In the genomic region with DNA sequence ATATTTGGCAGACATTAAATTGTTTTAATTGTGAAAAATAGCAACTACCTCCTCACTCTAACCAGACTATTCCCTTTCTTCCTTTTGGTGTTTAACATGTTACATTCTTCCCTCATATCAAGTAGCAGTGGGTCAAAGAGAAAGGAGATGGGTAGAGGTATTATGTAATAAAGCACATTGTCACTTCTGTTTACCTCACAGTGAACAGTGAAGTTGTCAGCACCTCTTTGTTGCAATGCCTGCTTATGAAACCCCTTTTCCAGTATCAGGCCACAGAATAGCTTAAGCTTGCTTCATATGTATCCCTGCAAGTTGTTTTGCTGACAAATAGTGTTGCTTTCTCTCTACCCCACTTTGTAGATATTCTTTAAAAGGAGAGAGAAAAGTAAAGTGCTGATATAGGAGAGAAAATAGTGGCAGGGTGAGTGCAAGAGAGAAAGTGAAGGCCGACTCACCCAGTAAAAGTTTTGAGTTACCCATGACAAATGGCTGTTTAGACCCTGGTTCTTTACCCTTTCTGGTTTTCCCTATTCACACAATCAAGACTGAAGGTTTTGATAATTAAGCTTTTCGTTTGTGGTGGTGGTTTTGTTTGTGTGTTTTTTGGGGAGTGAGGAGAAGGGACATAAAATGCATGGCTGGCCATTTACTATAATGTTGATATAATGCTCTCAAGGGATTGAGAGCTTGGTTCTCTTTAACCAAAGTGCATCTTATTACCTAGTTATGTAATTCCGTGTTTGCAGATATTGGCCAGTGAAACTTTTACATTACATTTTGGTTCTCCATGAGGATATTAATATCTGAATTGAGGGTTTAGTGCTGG, we compare ENCODE assay signal across 8 cellular contexts. TPM values are rescaled to one million over a fixed set of nuclear protein-coding genes. Genes with fewer than 3 reads are reported as not detected.
DNase-seq lines count a peak whose midpoint lies in the region; ATAC-seq and TF ChIP-seq lines count a peak whose summit lies in the region.

No MANE protein-coding gene starts in this region.

- H3K27me3 ChIP-seq in SK-N-SH (ENCODE audit: insufficient read depth), result no peaks in the 10 kb centered on the region
- H3K27me3 ChIP-seq in mammary epithelial cell (ENCODE audit: insufficient read depth, low read length), result no peaks in the 10 kb centered on the region
- H3K27me3 ChIP-seq in right lobe of liver, result no peaks in the 10 kb centered on the region
- H3K27me3 ChIP-seq in thoracic aorta (replicated peaks; ENCODE audit: insufficient read depth), result no peaks in the 10 kb centered on the region

- H3K36me3 ChIP-seq in SK-N-SH (replicated peaks in 1 of 2; ENCODE audit: control insufficient read depth in 1 of 2, insufficient read depth in 2 of 2, low read length in 1 of 2), result peaks cover 2 to 30% of the 10 kb centered on the region in 2 experiments
- H3K36me3 ChIP-seq in mammary epithelial cell (ENCODE audit: insufficient read depth, low read length), result peaks cover 11% of the 10 kb centered on the region
- H3K36me3 ChIP-seq in right lobe of liver, result peaks cover 0 to 8% (median under 1%) of the 10 kb centered on the region in 4 donors
- H3K36me3 ChIP-seq in thoracic aorta, result no peaks in the 10 kb centered on the region

- TF ChIP-seq RAD21 in SK-N-SH (IDR thresholded peaks at IDR 0.05; ENCODE audit: low read length), result no peak

- no peak for DNase-seq in SK-N-SH
- DNase-seq in mammary epithelial cell, result peak; percentile 27
- no peak for DNase-seq in right lobe of liver
- DNase-seq in thoracic aorta (ENCODE audit: low spot score), result no peak
- no peak for DNase-seq in activated gamma-delta T cell (lab: John Stamatoyannopoulos, UW)

- in situ Hi-C loops in mammary epithelial cell (cut with MboI; ENCODE audit: low sequenced_read_pairs in 2 of 2), result no loop called here

- H3K9ac ChIP-seq in SK-N-SH (peak overlapping the region; percentile 99; the same call in 1 of the 2 replicates), mammary epithelial cell (ENCODE audit: insufficient read depth, low read length) (peak overlapping the region; percentile 15)

- POLR2A ChIA-PET in SK-N-SH (lab: Yijun Ruan, JAX), result interaction anchor here (0.6 kb wide), 1 partner anchor 65 kb away, joined by 3 read pairs; no protein-coding TSS in a partner anchor

- BruUV-seq in mammary epithelial cell (replicated peaks; lab: Mats Ljungman, UMichigan), result no TSS peak

- dilution Hi-C loops in mammary epithelial cell (cut with HindIII; ENCODE audit: low sequenced_read_pairs), result no loop called here

- TF ChIP-seq CTCF in SK-N-SH (IDR thresholded peaks at IDR 0.05) (no peak), mammary epithelial cell (conservative IDR thresholded peaks at IDR 0.05 in 1 of 2, IDR thresholded peaks at IDR 0.05 in 1 of 2; ENCODE audit: extremely low read depth in 1 of 2, insufficient read depth in 1 of 2, low read depth in 1 of 2, low read length in 2 of 2) (no peak), right lobe of liver (IDR thresholded peaks at IDR 0.05) (no peak), thoracic aorta (IDR thresholded peaks at IDR 0.05) (no peak)

- 54% methylated on average over 3 of the region's 3 CpGs for WGBS in SK-N-SH (ENCODE audit: low lambda C conversion rate)
- 6% methylated on average over 3 of the region's 3 CpGs for WGBS in mammary epithelial cell (ENCODE audit: low coverage, missing lambda C conversion rate)
- 12% methylated on average over 3 of the region's 3 CpGs for WGBS in right lobe of liver (ENCODE audit: insufficient coverage, low coverage, low lambda C conversion rate, missing lambda C conversion rate)

- no peaks in the 10 kb centered on the region for H3K9me2 ChIP-seq in SK-N-SH

- H2AFZ ChIP-seq in SK-N-SH (ENCODE audit: low read depth) (no peak overlapping the region), mammary epithelial cell (ENCODE audit: low read depth, low read length) (no peak overlapping the region)

- peak overlapping the region in 1 of 2 experiments; percentile 94; a peak in 2 of 4 replicates for H3K27ac ChIP-seq in SK-N-SH (ENCODE audit: low read depth in 2 of 2, low read length in 1 of 2)
- H3K27ac ChIP-seq in mammary epithelial cell (ENCODE audit: insufficient read depth, low read depth, low read length), result peak overlapping the region; percentile 55
- H3K27ac ChIP-seq in right lobe of liver, result peak overlapping the region; percentile 99 to 100 (median 100)
- peak overlapping the region in 1 of 2 donors; percentile 24 for H3K27ac ChIP-seq in thoracic aorta

- ATAC-seq in SK-N-SH treated with all-trans-retinoic acid at 6 μM for 48 hours (no peak), right lobe of liver (peak; percentile 32 to 43 (median 35)), thoracic aorta (ENCODE audit: insufficient number of reproducible peaks, low FRiP score, low read depth) (no peak), HG03439 (IDR thresholded peaks at IDR 0.05; ENCODE audit: unreplicated experiment) (no peak), GM19397 (IDR thresholded peaks at IDR 0.05; ENCODE audit: unreplicated experiment) (no peak)

- TF ChIP-seq POLR2A in right lobe of liver (IDR thresholded peaks at IDR 0.05), result no peak

- H3K4me1 ChIP-seq in SK-N-SH (ENCODE audit: control insufficient read depth in 1 of 2, insufficient read depth in 2 of 2, low read depth in 1 of 2, low read length in 1 of 2), result peaks cover 18 to 22% of the 10 kb centered on the region in 2 experiments; a peak in 3 of 4 replicates
- peaks cover 32% of the 10 kb centered on the region for H3K4me1 ChIP-seq in mammary epithelial cell (ENCODE audit: insufficient read depth, low read length)
- peaks cover 0 to 64% (median 16%) of the 10 kb centered on the region in 4 donors for H3K4me1 ChIP-seq in right lobe of liver
- H3K4me1 ChIP-seq in thoracic aorta (ENCODE audit: control insufficient read depth in 1 of 2, low read depth in 2 of 2), result peaks cover 49 to 67% of the 10 kb centered on the region in 2 donors

- H4K20me1 ChIP-seq in SK-N-SH (ENCODE audit: insufficient read depth) (peaks cover 34% of the 10 kb centered on the region; the same call in 1 of the 2 replicates), mammary epithelial cell (ENCODE audit: insufficient read depth, low read length) (no peaks in the 10 kb centered on the region)

- H3F3A ChIP-seq in SK-N-SH (replicated peaks; ENCODE audit: insufficient read depth), result peaks cover 20% of the 10 kb centered on the region

- H3K4me2 ChIP-seq in SK-N-SH (peak overlapping the region; percentile 69), mammary epithelial cell (ENCODE audit: insufficient read depth, low read depth, low read length) (peak overlapping the region; percentile 88)

- H3K4me3 ChIP-seq in SK-N-SH (ENCODE audit: low read depth in 2 of 2, low read length in 1 of 2) (peak overlapping the region in 1 of 2 experiments; percentile 7; a peak in 1 of 4 replicates), mammary epithelial cell (replicated peaks in 1 of 3; ENCODE audit: insufficient read depth in 1 of 3, low read depth in 2 of 3, low read length in 3 of 3) (peak overlapping the region; percentile 25 to 99 (median 89)), right lobe of liver (no peak overlapping the region), thoracic aorta (peak overlapping the region; percentile 100)

- no peaks in the 10 kb centered on the region for H3K9me3 ChIP-seq in SK-N-SH
- H3K9me3 ChIP-seq in mammary epithelial cell (replicated peaks; ENCODE audit: insufficient read depth, low read length), result no peaks in the 10 kb centered on the region
- no peaks in the 10 kb centered on the region for H3K9me3 ChIP-seq in right lobe of liver
- no peaks in the 10 kb centered on the region for H3K9me3 ChIP-seq in thoracic aorta

- intact Hi-C loops in mammary epithelial cell (cut with micrococcal nuclease), result loop anchor here (2.0 to 10.0 kb wide), 3 partner anchors 176 to 344 kb away; partner anchors contain the start of gene LPAR6
- intact Hi-C loops in right lobe of liver (cut with DNase I), result loop anchor here in 1 of 2 donors (10.0 kb wide), 1 partner anchor 112 kb away; no protein-coding TSS in a partner anchor

- TF ChIP-seq EP300 in SK-N-SH (IDR thresholded peaks at IDR 0.05; ENCODE audit: borderline replicate concordance in 1 of 2, low read depth in 1 of 2, low read length in 1 of 2), result no peak

- peaks cover 86% of the 10 kb centered on the region for H3K79me2 ChIP-seq in SK-N-SH (ENCODE audit: insufficient read depth)
- H3K79me2 ChIP-seq in mammary epithelial cell (ENCODE audit: insufficient read depth, low read length), result peaks cover 86% of the 10 kb centered on the region

- CTCF ChIA-PET in SK-N-SH (lab: Yijun Ruan, JAX) (interaction anchor here (1.5 to 1.6 kb wide), 2 partner anchors 97 to 344 kb away, joined by 3 to 6 read pairs; no protein-coding TSS in a partner anchor), mammary epithelial cell (lab: Charles Lee; ENCODE audit: low non-redundant PET) (no interaction called here)

TF ChIP-seq in SK-N-SH, 30 proteins besides CTCF, POLR2A, EP300 and RAD21:
- no peak for TF ChIP-seq JUND (IDR thresholded peaks at IDR 0.05)
- no peak for TF ChIP-seq NRF1 (IDR thresholded peaks at IDR 0.05; ENCODE audit: low read depth, low read length)
- TF ChIP-seq MXI1 (IDR thresholded peaks at IDR 0.05; ENCODE audit: low read depth, low read length), result no peak
- TF ChIP-seq FOXM1 (IDR thresholded peaks at IDR 0.05; ENCODE audit: low read depth), result no peak

RNA-seq across cellular contexts. Expression of gene ITM2B, which starts 3.7 kb away (rescaled TPM):
- polyA plus RNA-seq in SK-N-SH (2012; rRNA removed) (184 and 186 TPM in 2 replicates), mammary epithelial cell (227 TPM)
- 266 and 330 TPM in 2 replicates for polyA plus RNA-seq in SK-N-SH (2012; cell fraction: cytosol; rRNA removed)
- 81.7 and 136 TPM in 2 replicates for polyA plus RNA-seq in SK-N-SH (2012; cell fraction: nucleus; rRNA removed)
- total RNA-seq in mammary epithelial cell (100 to 1,000 TPM; 187 to 317 TPM), right lobe of liver (100 to 1,000 TPM; 203 to 381 (median 320) TPM), thoracic aorta (100 to 1,000 TPM; 436 to 638 TPM)
- polyA minus RNA-seq in mammary epithelial cell, result 169 TPM

Comparison
In these comparisons a context has a peak if more than half of its experiments do, and no peak if none do; other contexts are left out.
1. H3K4me3 ChIP-seq: peak in mammary epithelial cell (3 of 3) and thoracic aorta (single experiment); none in right lobe of liver (0 of 3).
2. ATAC-seq: peak in right lobe of liver (4 of 4); none in SK-N-SH treated with all-trans-retinoic acid at 6 μM for 48 hours (single experiment), thoracic aorta (single experiment), HG03439 (single experiment) and GM19397 (single experiment).